Comparison of ENCODE assay signal across 12 cellular contexts in the genomic region with DNA sequence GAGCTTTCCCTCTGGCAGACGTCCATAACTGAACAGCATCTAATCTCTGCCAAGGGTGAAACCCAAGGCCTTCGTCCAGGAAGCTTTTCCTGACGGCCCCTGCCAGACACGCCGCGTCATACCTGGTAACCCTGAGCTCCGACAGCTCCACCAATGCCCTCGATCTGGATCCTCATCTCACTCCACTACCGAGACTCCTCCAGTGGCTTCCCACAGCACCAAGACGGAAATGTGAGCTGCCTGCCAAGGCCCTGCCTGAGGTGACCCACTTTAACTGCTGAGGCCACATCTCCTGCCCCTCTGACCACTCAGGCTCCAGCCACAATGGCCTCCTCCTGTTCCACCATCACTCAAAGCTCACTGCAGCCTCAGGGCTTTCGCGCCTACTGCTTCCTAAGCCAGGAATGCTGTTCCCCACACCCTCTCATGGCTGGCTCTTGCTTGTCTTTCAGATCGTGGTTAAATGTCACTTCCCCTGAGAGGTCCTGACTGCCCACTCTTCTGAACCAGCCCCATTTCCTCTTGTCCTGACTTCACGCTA.
DNase-seq lines count a peak whose midpoint lies in the region; ATAC-seq, FAIRE-seq and TF ChIP-seq lines count a peak whose summit lies in the region.
"Had no signal": no experiment of that assay in that cellular context is flagged by ENCODE, and none has a peak within 500 bp of the region (broad histone marks: within the 10 kb centered on the region; RNA-seq: fewer than 3 reads in every experiment).

No MANE protein-coding gene starts in this region.

- FAIRE-seq in D721Med (lab: Jason Lieb, UNC) = no peak

- no peak overlapping the region for H3K4me3 Mint-ChIP-seq in activated CD4-positive, alpha-beta T cell treated with anti-CD3 and anti-CD28 coated beads for 36 hours
- H3K4me3 Mint-ChIP-seq in activated CD4-positive, alpha-beta memory T cell treated with anti-CD3 and anti-CD28 coated beads for 36 hours = no peak overlapping the region
- H3K4me3 Mint-ChIP-seq in stimulated activated naive CD8-positive, alpha-beta T cell treated with anti-CD3 and anti-CD28 coated beads, Interleukin-15, amount 100 ng/mL, for 72 hours = no peak overlapping the region
- H3K4me3 Mint-ChIP-seq: T-helper 2 cell treated with Interferon-gamma antibody and Interleukin-4, amounts not matched to agents 5 μg/mL and 100 μg/mL, for 36 hours had no signal

- H3K27me3 Mint-ChIP-seq in activated CD4-positive, alpha-beta T cell treated with anti-CD3 and anti-CD28 coated beads for 36 hours = no peaks in the 10 kb centered on the region
- H3K27me3 Mint-ChIP-seq in activated CD4-positive, alpha-beta memory T cell treated with anti-CD3 and anti-CD28 coated beads for 36 hours = no peaks in the 10 kb centered on the region
- no peaks in the 10 kb centered on the region for H3K27me3 Mint-ChIP-seq in stimulated activated naive CD8-positive, alpha-beta T cell treated with anti-CD3 and anti-CD28 coated beads, Interleukin-15, amount 100 ng/mL, for 72 hours

- intact Hi-C loops in activated CD4-positive, alpha-beta T cell treated with anti-CD3 and anti-CD28 coated beads for 36 hours (cut with DNase I, micrococcal nuclease) = no loop called here
- intact Hi-C loops in activated CD4-positive, alpha-beta memory T cell treated with anti-CD3 and anti-CD28 coated beads for 36 hours (cut with micrococcal nuclease) = no loop called here
- intact Hi-C loops in left colon (cut with DNase I, micrococcal nuclease) = no loop called here

- peaks cover 4% of the 10 kb centered on the region for H3K36me3 Mint-ChIP-seq in activated CD4-positive, alpha-beta T cell treated with anti-CD3 and anti-CD28 coated beads for 36 hours (ENCODE audit: low read depth)
- H3K36me3 Mint-ChIP-seq in activated CD4-positive, alpha-beta memory T cell treated with anti-CD3 and anti-CD28 coated beads for 36 hours = peaks cover 26% of the 10 kb centered on the region

- H3K27ac Mint-ChIP-seq in activated CD4-positive, alpha-beta T cell treated with anti-CD3 and anti-CD28 coated beads for 36 hours = peak overlapping the region; percentile 26
- peak overlapping the region; percentile 3 for H3K27ac Mint-ChIP-seq in activated CD4-positive, alpha-beta memory T cell treated with anti-CD3 and anti-CD28 coated beads for 36 hours
- H3K27ac Mint-ChIP-seq in stimulated activated naive CD8-positive, alpha-beta T cell treated with anti-CD3 and anti-CD28 coated beads, Interleukin-15, amount 100 ng/mL, for 72 hours = peak overlapping the region; percentile 37 to 38
- H3K27ac Mint-ChIP-seq: T-helper 2 cell treated with Interferon-gamma antibody and Interleukin-4, amounts not matched to agents 5 μg/mL and 100 μg/mL, for 36 hours had no signal

- no peaks in the 10 kb centered on the region for H3K4me1 Mint-ChIP-seq in activated CD4-positive, alpha-beta T cell treated with anti-CD3 and anti-CD28 coated beads for 36 hours
- H3K4me1 Mint-ChIP-seq in activated CD4-positive, alpha-beta memory T cell treated with anti-CD3 and anti-CD28 coated beads for 36 hours (ENCODE audit: low read depth) = peaks cover 12% of the 10 kb centered on the region
- H3K4me1 Mint-ChIP-seq in stimulated activated naive CD8-positive, alpha-beta T cell treated with anti-CD3 and anti-CD28 coated beads, Interleukin-15, amount 100 ng/mL, for 72 hours = peaks cover 15% of the 10 kb centered on the region

- TF ChIP-seq CTCF in D721Med (IDR thresholded peaks at IDR 0.05; ENCODE audit: insufficient read depth, missing control alignments) = no peak

- CTCF ChIA-PET in activated CD4-positive, alpha-beta T cell treated with anti-CD3 and anti-CD28 coated beads for 36 hours (lab: Charles Lee) = no interaction called here
- CTCF ChIA-PET in activated CD4-positive, alpha-beta memory T cell treated with anti-CD3 and anti-CD28 coated beads for 36 hours (lab: Charles Lee) = interaction anchor here (1.7 kb wide), 1 partner anchor 27 kb away, joined by 6 read pairs; no protein-coding TSS in a partner anchor

- no peaks in the 10 kb centered on the region for H3K9me3 Mint-ChIP-seq in activated CD4-positive, alpha-beta T cell treated with anti-CD3 and anti-CD28 coated beads for 36 hours (ENCODE audit: low read depth)
- no peaks in the 10 kb centered on the region for H3K9me3 Mint-ChIP-seq in activated CD4-positive, alpha-beta memory T cell treated with anti-CD3 and anti-CD28 coated beads for 36 hours
- H3K9me3 Mint-ChIP-seq in stimulated activated naive CD8-positive, alpha-beta T cell treated with anti-CD3 and anti-CD28 coated beads, Interleukin-15, amount 100 ng/mL, for 72 hours = no peaks in the 10 kb centered on the region
- H3K9me3 Mint-ChIP-seq: T-helper 2 cell treated with Interferon-gamma antibody and Interleukin-4, amounts not matched to agents 5 μg/mL and 100 μg/mL, for 36 hours had no signal

- ATAC-seq in activated CD4-positive, alpha-beta T cell treated with anti-CD3 and anti-CD28 coated beads for 36 hours = no peak
- ATAC-seq in left colon = peak; percentile 31
- no peak for ATAC-seq in stimulated activated naive CD8-positive, alpha-beta T cell treated with anti-CD3 and anti-CD28 coated beads, Interleukin-15, amount 100 ng/mL, for 72 hours
- ATAC-seq in HG02973 (IDR thresholded peaks at IDR 0.05; ENCODE audit: unreplicated experiment) = no peak
- ATAC-seq: heart left ventricle had no signal

- POLR2A ChIA-PET in activated CD4-positive, alpha-beta T cell treated with anti-CD3 and anti-CD28 coated beads for 36 hours (lab: Charles Lee) = no interaction called here
- POLR2A ChIA-PET in activated CD4-positive, alpha-beta memory T cell treated with anti-CD3 and anti-CD28 coated beads for 36 hours (lab: Charles Lee) = interaction anchor here (1.2 kb wide), 1 partner anchor 42 kb away, joined by 3 read pairs; no protein-coding TSS in a partner anchor

- no peak for DNase-seq in activated CD4-positive, alpha-beta T cell treated with anti-CD3 and anti-CD28 coated beads for 36 hours
- no peak for DNase-seq in activated CD4-positive, alpha-beta T cell treated with anti-CD3 and anti-CD28 coated beads, Interleukin-2, amount 50 U/mL, for 1 hour
- no peak for DNase-seq in activated CD4-positive, alpha-beta memory T cell treated with anti-CD3 and anti-CD28 coated beads for 36 hours
- peak; percentile 47 to 52 for DNase-seq in left colon
- no peak for DNase-seq in stimulated activated naive CD8-positive, alpha-beta T cell treated with anti-CD3 and anti-CD28 coated beads, Interleukin-15, amount 100 ng/mL, for 72 hours
- DNase-seq in D721Med (ENCODE audit: insufficient read length, low spot score) = no peak
- no peak for DNase-seq in NCI-H2171 treated with DMSO at 0.1 percent for 48 hours (lab: John Stamatoyannopoulos, UW)
- DNase-seq: ACHN, heart left ventricle, NCI-H1436 treated with DMSO at 0.1 percent for 48 hours had no signal

Comparison
In these comparisons a context has a peak if more than half of its experiments do, and no peak if none do; other contexts are left out.
1. DNase-seq: peak in left colon (2 of 2); none in activated CD4-positive, alpha-beta T cell treated with anti-CD3 and anti-CD28 coated beads for 36 hours (single experiment), activated CD4-positive, alpha-beta T cell treated with anti-CD3 and anti-CD28 coated beads, Interleukin-2, amount 50 U/mL, for 1 hour (single experiment), activated CD4-positive, alpha-beta memory T cell treated with anti-CD3 and anti-CD28 coated beads for 36 hours (single experiment), stimulated activated naive CD8-positive, alpha-beta T cell treated with anti-CD3 and anti-CD28 coated beads, Interleukin-15, amount 100 ng/mL, for 72 hours (0 of 2), D721Med (single experiment) and NCI-H2171 treated with DMSO at 0.1 percent for 48 hours (single experiment).
2. Peak in every context shown above with its lines, with median percentiles within 50 percentile points of each other: H3K27ac Mint-ChIP-seq.